2 cellular contexts compared by ENCODE assay signal in the genomic region with DNA sequence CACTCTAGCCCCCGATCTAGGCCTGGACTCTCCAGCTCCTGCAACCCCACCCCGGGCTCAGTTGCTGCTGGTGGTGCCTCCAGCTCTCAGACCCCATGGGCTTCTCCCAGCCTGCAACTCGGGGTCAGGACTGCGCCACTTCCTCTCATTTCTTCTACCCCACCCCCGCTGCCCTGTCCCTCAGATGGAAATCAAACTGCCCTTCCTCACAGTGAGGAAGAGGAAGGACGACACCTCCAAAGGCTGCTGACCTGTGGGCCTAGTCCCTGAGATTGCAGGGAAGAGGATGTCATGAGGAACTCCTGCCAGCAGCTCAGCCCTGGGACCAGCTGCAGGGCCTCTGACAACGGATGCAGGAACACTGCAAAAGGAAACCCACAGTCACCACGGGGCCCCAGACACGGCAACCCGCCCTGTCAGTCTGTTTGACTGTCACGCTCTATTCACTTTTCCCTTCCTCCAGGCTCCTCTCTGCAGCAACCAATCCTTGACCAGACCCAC.
TF ChIP-seq lines count a peak whose summit lies in the region.

No MANE protein-coding gene starts in this region.

TF ChIP-seq in liver, 16 proteins besides CTCF, POLR2A, EP300 and RAD21 (continued from another document):
- TF ChIP-seq, protein P1, sequence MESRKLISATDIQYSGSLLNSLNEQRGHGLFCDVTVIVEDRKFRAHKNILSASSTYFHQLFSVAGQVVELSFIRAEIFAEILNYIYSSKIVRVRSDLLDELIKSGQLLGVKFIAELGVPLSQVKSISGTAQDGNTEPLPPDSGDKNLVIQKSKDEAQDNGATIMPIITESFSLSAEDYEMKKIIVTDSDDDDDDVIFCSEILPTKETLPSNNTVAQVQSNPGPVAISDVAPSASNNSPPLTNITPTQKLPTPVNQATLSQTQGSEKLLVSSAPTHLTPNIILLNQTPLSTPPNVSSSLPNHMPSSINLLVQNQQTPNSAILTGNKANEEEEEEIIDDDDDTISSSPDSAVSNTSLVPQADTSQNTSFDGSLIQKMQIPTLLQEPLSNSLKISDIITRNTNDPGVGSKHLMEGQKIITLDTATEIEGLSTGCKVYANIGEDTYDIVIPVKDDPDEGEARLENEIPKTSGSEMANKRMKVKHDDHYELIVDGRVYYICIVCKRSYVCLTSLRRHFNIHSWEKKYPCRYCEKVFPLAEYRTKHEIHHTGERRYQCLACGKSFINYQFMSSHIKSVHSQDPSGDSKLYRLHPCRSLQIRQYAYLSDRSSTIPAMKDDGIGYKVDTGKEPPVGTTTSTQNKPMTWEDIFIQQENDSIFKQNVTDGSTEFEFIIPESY (IDR thresholded peaks at IDR 0.05), result no peak

TF ChIP-seq in HepG2, 621 proteins besides CTCF, POLR2A, EP300 and RAD21 (continued from another document):
- TF ChIP-seq MEF2D (CRISPR knock-in tag; IDR thresholded peaks at IDR 0.05) (no peak), ZNF569 (CRISPR knock-in tag; IDR thresholded peaks at IDR 0.05; ENCODE audit: borderline replicate concordance) (no peak)
